ENCODE assay signal across 27 cellular contexts in genomic region chr11:97794876-97795275, GRCh38.
"Had no signal": no experiment of that assay in that cellular context is flagged by ENCODE, and none has a peak within 500 bp of the region (broad histone marks: within the 10 kb centered on the region; RNA-seq: fewer than 3 reads in every experiment).

No MANE protein-coding gene starts in this region.

- ATAC-seq: activated CD4-positive, CD25-positive, alpha-beta regulatory T cell treated with anti-CD3 and anti-CD28 coated beads, Interleukin-2, amount 50 U/mL, for 24 hours; activated CD8-positive, alpha-beta T cell treated with anti-CD3 and anti-CD28 coated beads for 36 hours; activated T-cell treated with anti-CD3 and anti-CD28 coated beads, Interleukin-2, amount 50 U/mL, for 4 hours; activated T-helper 17 cell treated with anti-CD3 and anti-CD28 coated beads, Interleukin-2, amount 50 U/mL, for 72 hours; gastroesophageal sphincter; heart right ventricle; T-helper 17 cell had no signal

- H3K4me3 ChIP-seq: ascending aorta, colonic mucosa, esophagus squamous epithelium, gastroesophageal sphincter, heart right ventricle had no signal

- DNase-seq: activated B cell treated with CpG ODN at 0.5 μM for 24 hours; activated CD4-positive, alpha-beta T cell treated with anti-CD3 and anti-CD28 coated beads for 48 hours; activated CD4-positive, alpha-beta T cell treated with anti-CD3 and anti-CD28 coated beads, Interleukin-2, amount 50 U/mL, for 1 hour; activated CD4-positive, alpha-beta T cell treated with anti-CD3 and anti-CD28 coated beads, Interleukin-2, amount 50 U/mL, for 48 hours; activated CD8-positive, alpha-beta memory T cell treated with anti-CD3 and anti-CD28 coated beads for 24 hours; activated CD8-positive, alpha-beta T cell treated with anti-CD3 and anti-CD28 coated beads for 36 hours; activated effector memory CD4-positive, alpha-beta T cell treated with Interleukin-2 at 50 U/mL for 16 hours; activated gamma-delta T cell treated with Interleukin-2 at 50 U/mL for 16 hours; activated naive CD4-positive, alpha-beta T cell treated with anti-CD3 and anti-CD28 coated beads, Interleukin-2, amount 50 U/mL, for 16 hours; activated naive CD4-positive, alpha-beta T cell treated with Interleukin-2 at 50 U/mL for 16 hours; activated T-cell treated with anti-CD3 and anti-CD28 coated beads, Interleukin-2, amount 50 U/mL, for 4 hours; amygdala; caudate nucleus; colonic mucosa; effector CD8-positive, alpha-beta T cell; esophagus squamous epithelium; foreskin melanocyte; heart right ventricle; T-helper 1 cell; T-helper 17 cell; T1000; WERI-Rb-1 had no signal

- H3K27me3 ChIP-seq: ascending aorta, colonic mucosa, esophagus squamous epithelium, gastroesophageal sphincter, heart right ventricle had no signal

- H3K27ac ChIP-seq: ascending aorta, colonic mucosa, epithelial cell of prostate, esophagus squamous epithelium, gastroesophageal sphincter, heart right ventricle, WERI-Rb-1 had no signal

- H3K36me3 ChIP-seq: ascending aorta, colonic mucosa, esophagus squamous epithelium, gastroesophageal sphincter, heart right ventricle, WERI-Rb-1 had no signal

- H3K4me1 ChIP-seq: ascending aorta, colonic mucosa, esophagus squamous epithelium, gastroesophageal sphincter, heart right ventricle had no signal
